In genomic region chr11:107928046-107928766, GRCh38 we compare ENCODE assay signal across 8 cellular contexts. TPM values are rescaled to one million over a fixed set of nuclear protein-coding genes. Genes with fewer than 3 reads are reported as not detected.
DNase-seq lines count a peak whose midpoint lies in the region; ATAC-seq, FAIRE-seq and TF ChIP-seq lines count a peak whose summit lies in the region.

Gene RAB39A (plus strand): TSS chr11:107928448. CDS start chr11:107928569, 121 bp downstream.

- peak; percentile 94 for DNase-seq in GM12891 (ENCODE audit: insufficient read length, low spot score)
- peak; percentile 98 for DNase-seq in NCI-H146 (lab: John Stamatoyannopoulos, UW)
- peak; percentile 65 to 82 for DNase-seq in ascending aorta (ENCODE audit: low spot score in 2 of 2)
- peak; percentile 66 for DNase-seq in hepatic stellate cell (ENCODE audit: low spot score)
- peak; percentile 74 for DNase-seq in pulmonary artery endothelial cell (ENCODE audit: low read depth, low spot score)
- DNase-seq in vagina (ENCODE audit: extremely low spot score in 2 of 2) = no peak

- FAIRE-seq in GM12891 (lab: Jason Lieb, UNC) = peak; percentile 95

- peaks cover 7% of the 10 kb centered on the region for H3K4me1 Mint-ChIP-seq in T-helper 1 cell treated with Interleukin-12 subunit alpha and Interleukin-12 subunit beta and Interleukin-4 antibody, amounts not matched to agents 30 μg/mL and 1 μg/mL, for 36 hours (ENCODE audit: low read depth)

- H3K36me3 ChIP-seq in ascending aorta (no peaks in the 10 kb centered on the region), vagina (no peaks in the 10 kb centered on the region)

- H3K4me3 Mint-ChIP-seq in T-helper 1 cell treated with Interleukin-12 subunit alpha and Interleukin-12 subunit beta and Interleukin-4 antibody, amounts not matched to agents 30 μg/mL and 1 μg/mL, for 36 hours = peak within 1 kb of the TSS; percentile 66

- H3K36me3 Mint-ChIP-seq in T-helper 1 cell treated with Interleukin-12 subunit alpha and Interleukin-12 subunit beta and Interleukin-4 antibody, amounts not matched to agents 30 μg/mL and 1 μg/mL, for 36 hours (ENCODE audit: low read depth) = no peaks in the 10 kb centered on the region

- H3K27me3 ChIP-seq in ascending aorta (peaks cover 7% of the 10 kb centered on the region), vagina (peaks cover 5% of the 10 kb centered on the region)

- no peak within 1 kb of the TSS for H3K27ac Mint-ChIP-seq in T-helper 1 cell treated with Interleukin-12 subunit alpha and Interleukin-12 subunit beta and Interleukin-4 antibody, amounts not matched to agents 30 μg/mL and 1 μg/mL, for 36 hours

- ATAC-seq in HG02840 (IDR thresholded peaks at IDR 0.05; ENCODE audit: low FRiP score, unreplicated experiment) = peak; percentile 97

- peaks cover 44% of the 10 kb centered on the region for H3K27me3 Mint-ChIP-seq in T-helper 1 cell treated with Interleukin-12 subunit alpha and Interleukin-12 subunit beta and Interleukin-4 antibody, amounts not matched to agents 30 μg/mL and 1 μg/mL, for 36 hours (ENCODE audit: low read depth)

- no peaks in the 10 kb centered on the region for H3K9me3 Mint-ChIP-seq in T-helper 1 cell treated with Interleukin-12 subunit alpha and Interleukin-12 subunit beta and Interleukin-4 antibody, amounts not matched to agents 30 μg/mL and 1 μg/mL, for 36 hours

- intact Hi-C loops in ascending aorta (cut with DNase I) = no loop called here
- intact Hi-C loops in vagina (cut with DNase I) = no loop called here

- H3K4me3 ChIP-seq in ascending aorta = peak within 1 kb of the TSS; percentile 38 to 60
- peak within 1 kb of the TSS; percentile 37 to 40 for H3K4me3 ChIP-seq in vagina

- no peaks in the 10 kb centered on the region for H3K9me3 ChIP-seq in ascending aorta
- H3K9me3 ChIP-seq in vagina = no peaks in the 10 kb centered on the region

- TF ChIP-seq POLR2A in GM12891 (IDR thresholded peaks at IDR 0.05; ENCODE audit: low read depth, low read length) (no peak), vagina (IDR thresholded peaks at IDR 0.05) (no peak)

- H3K27ac ChIP-seq in ascending aorta = no peak within 1 kb of the TSS
- no peak within 1 kb of the TSS for H3K27ac ChIP-seq in vagina

- TF ChIP-seq CTCF in ascending aorta (IDR thresholded peaks at IDR 0.05) = no peak
- TF ChIP-seq CTCF in vagina (IDR thresholded peaks at IDR 0.05) = no peak

- no peaks in the 10 kb centered on the region for H3K4me1 ChIP-seq in ascending aorta
- peaks cover 10% of the 10 kb centered on the region for H3K4me1 ChIP-seq in vagina

TF ChIP-seq in GM12891, 5 proteins besides CTCF, POLR2A, EP300 and RAD21:
- TF ChIP-seq POLR2AphosphoS5 (IDR thresholded peaks at IDR 0.05; ENCODE audit: low read depth, low read length) = no peak
- TF ChIP-seq SPI1 (IDR thresholded peaks at IDR 0.05; ENCODE audit: low read depth, low read length) = no peak
- TF ChIP-seq TAF1 (IDR thresholded peaks at IDR 0.05; ENCODE audit: low read depth, low read length) = no peak
- no peak for TF ChIP-seq PAX5 (IDR thresholded peaks at IDR 0.05; ENCODE audit: insufficient read depth, low read length, severe bottlenecking)
- TF ChIP-seq POU2F2 (IDR thresholded peaks at IDR 0.05; ENCODE audit: low read depth, low read length) = no peak

RNA-seq across cellular contexts. Expression of gene RAB39A, which starts in this region (rescaled TPM):
- polyA plus RNA-seq in GM12891 (2012; ENCODE audit: low read depth, missing spikeins) = 0.28 TPM
- total RNA-seq in ascending aorta (not detected), pulmonary artery endothelial cell (0.07 TPM in 1 of 2 replicates, not detected in the other), vagina (1.7 TPM)

Comparison
In these comparisons a context has a peak if more than half of its experiments do, and no peak if none do; other contexts are left out.
1. Peak in DNase-seq and H3K4me3 ChIP-seq in ascending aorta; RNA of the gene not detected or under 1 TPM.
2. Peak in DNase-seq in pulmonary artery endothelial cell; RNA of the gene not detected or under 1 TPM.
3. DNase-seq: peak in GM12891 (single experiment), NCI-H146 (single experiment) and hepatic stellate cell (single experiment); none in vagina (0 of 2).